7 cellular contexts compared by ENCODE assay signal in the genomic region with DNA sequence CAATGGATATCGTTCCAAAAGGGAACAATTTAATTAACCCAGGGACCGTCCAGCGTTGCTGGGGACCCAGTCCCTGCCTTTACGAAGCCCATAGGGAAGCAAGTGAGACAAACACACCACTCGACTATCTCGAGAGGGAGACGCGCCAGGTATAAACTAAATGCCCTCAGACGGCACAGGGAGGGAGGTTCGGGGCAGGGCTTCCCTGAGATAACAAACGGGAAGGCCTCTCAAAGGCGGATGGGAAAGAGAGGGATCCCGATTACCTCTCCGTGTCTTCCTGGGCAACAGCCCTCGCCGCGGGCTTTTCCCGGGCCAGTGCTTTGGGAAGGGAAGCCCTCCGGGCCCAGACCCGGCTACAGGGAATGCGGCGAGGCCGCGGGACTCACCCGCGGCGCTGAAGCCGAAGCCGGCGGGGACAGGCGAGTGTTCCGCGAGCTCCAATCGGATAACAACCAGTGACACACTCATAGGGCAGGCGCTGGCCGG.
A peak's percentile ranks its signal among the peaks of the same experiment; 100 is the strongest.
DNase-seq lines count a peak whose midpoint lies in the region; ATAC-seq and TF ChIP-seq lines count a peak whose summit lies in the region.

No MANE protein-coding gene starts in this region.

- peaks cover 27% of the 10 kb centered on the region for H3K36me3 ChIP-seq in neuron (ENCODE audit: insufficient read depth, low read length)

- H3K9me3 ChIP-seq in neuron (ENCODE audit: low read length), result no peaks in the 10 kb centered on the region

- in situ Hi-C loops in GM13977 (cut with MboI; ENCODE audit: low pct_unique_long_range_greater_than_20kb, low sequenced_read_pairs, unreplicated experiment), result no loop called here

- H2AFZ ChIP-seq in neuron (ENCODE audit: low read depth, low read length), result peak overlapping the region; percentile 33

- peaks cover 17% of the 10 kb centered on the region for H3K4me1 ChIP-seq in neuron (ENCODE audit: insufficient read depth, low read length)

- no peak for TF ChIP-seq CTCF in GM13977 (IDR thresholded peaks at IDR 0.05; ENCODE audit: extremely low read depth, insufficient read depth, missing control alignments)

- peak; percentile 27 for DNase-seq in GM13977 (ENCODE audit: low spot score)
- DNase-seq in RPMI8226, result peak; percentile 11
- DNase-seq in epithelial cell of prostate (ENCODE audit: low read depth, low spot score), result no peak
- DNase-seq in stimulated activated CD4-positive, alpha-beta T cell treated with anti-CD3 and anti-CD28 coated beads, Interleukin-2, amount 100 ng/mL, for 24 hours, result no peak
- no peak for DNase-seq in kidney tubule cell (ENCODE audit: low spot score)

- peak overlapping the region; percentile 72 for H3K27ac ChIP-seq in epithelial cell of prostate

- peak; percentile 13 for ATAC-seq in HG02610 (IDR thresholded peaks at IDR 0.05; ENCODE audit: unreplicated experiment)

- no peaks in the 10 kb centered on the region for H3K27me3 ChIP-seq in neuron (ENCODE audit: insufficient read depth, low read length)

- H3K4me3 ChIP-seq in neuron (ENCODE audit: low read length), result peak overlapping the region; percentile 67

Comparison
In these comparisons a context has a peak if more than half of its experiments do, and no peak if none do; other contexts are left out.
1. DNase-seq: peak in GM13977 (single experiment) and RPMI8226 (single experiment); none in epithelial cell of prostate (single experiment), stimulated activated CD4-positive, alpha-beta T cell treated with anti-CD3 and anti-CD28 coated beads, Interleukin-2, amount 100 ng/mL, for 24 hours (0 of 2) and kidney tubule cell (single experiment).